Comparison of ENCODE assay signal across 8 cellular contexts in the genomic region with DNA sequence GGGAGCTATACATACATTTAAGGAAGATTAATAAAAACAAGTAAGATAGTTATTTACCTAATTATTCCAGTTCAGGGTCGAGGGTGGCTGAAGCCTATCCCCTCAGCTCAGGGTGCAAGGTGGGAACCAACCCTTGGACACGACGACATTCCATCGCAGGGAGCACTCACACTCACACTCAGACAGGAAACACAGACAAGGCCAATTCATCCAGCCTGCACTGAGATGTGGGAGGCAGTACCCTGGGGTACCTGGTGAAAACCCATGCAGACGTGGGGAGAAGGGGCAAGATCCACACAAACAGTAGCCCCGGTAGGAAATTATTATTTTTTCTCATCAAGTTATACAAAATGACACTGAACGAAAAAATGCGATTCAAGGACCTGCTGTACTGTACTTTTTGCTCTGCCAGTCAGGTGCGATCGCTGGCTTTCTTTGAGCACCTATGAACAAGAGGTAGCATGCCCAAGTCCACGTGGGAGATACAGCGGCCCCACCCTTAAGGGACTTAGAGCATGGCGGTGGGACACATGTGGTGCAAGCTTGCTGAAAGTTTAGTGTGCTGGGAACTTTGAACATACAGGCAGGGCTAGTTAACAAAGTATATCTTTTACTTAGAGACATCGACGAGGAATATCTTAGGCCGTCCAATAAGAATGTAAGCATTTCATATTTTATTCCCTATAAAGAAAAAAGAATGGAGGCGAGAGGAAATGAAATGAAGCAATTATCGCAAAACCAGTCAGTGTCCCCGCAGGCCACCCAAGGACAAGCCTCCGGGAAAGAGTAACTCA.
A peak's percentile ranks its signal among the peaks of the same experiment; 100 is the strongest.
DNase-seq lines count a peak whose midpoint lies in the region; ATAC-seq and TF ChIP-seq lines count a peak whose summit lies in the region.

No MANE protein-coding gene starts in this region.

- no peak for TF ChIP-seq CTCF in astrocyte of the cerebellum (IDR thresholded peaks at IDR 0.05; ENCODE audit: low read depth, low read length, missing control alignments)

- no peak for ATAC-seq in GM18519 (IDR thresholded peaks at IDR 0.05; ENCODE audit: low FRiP score, unreplicated experiment)
- ATAC-seq in GM18498 (IDR thresholded peaks at IDR 0.05; ENCODE audit: unreplicated experiment) = no peak

- in situ Hi-C loops in astrocyte of the cerebellum (cut with HindIII; ENCODE audit: low sequenced_read_pairs) = no loop called here

- peak; percentile 5 for DNase-seq in EL
- peak; percentile 33 for DNase-seq in HuH-7 (ENCODE audit: low spot score)
- DNase-seq in SIG-M5 treated with dmso at 0.1 percent for 504 hours (lab: John Stamatoyannopoulos, UW; ENCODE audit: unreplicated experiment) = peak; percentile 67
- DNase-seq in astrocyte of the cerebellum (ENCODE audit: low read depth) = no peak
- peak; percentile 29 for DNase-seq in iris pigment epithelial cell (ENCODE audit: low read depth)
- peak; percentile 53 to 56 for DNase-seq in stimulated activated CD4-positive, alpha-beta T cell treated with anti-CD3 and anti-CD28 coated beads, Interleukin-2, amount 100 ng/mL, for 24 hours

- H3K4me3 ChIP-seq in astrocyte of the cerebellum (ENCODE audit: low read depth, low read length) = peak overlapping the region; percentile 85
